In genomic region chr2:48829036-48829435, GRCh38 we compare ENCODE assay signal across 23 cellular contexts.
"Had no signal": no experiment of that assay in that cellular context is flagged by ENCODE, and none has a peak within 500 bp of the region (broad histone marks: within the 10 kb centered on the region; RNA-seq: fewer than 3 reads in every experiment).

No MANE protein-coding gene starts in this region.

- H3K4me2 ChIP-seq: neural progenitor cell had no signal

- H3K4me1 ChIP-seq: heart right ventricle, left lung, neural progenitor cell, suprapubic skin had no signal

- H3K4me3 ChIP-seq: heart right ventricle, left lung, neural progenitor cell, suprapubic skin had no signal

- H3K36me3 Mint-ChIP-seq: activated CD4-positive, alpha-beta memory T cell treated with anti-CD3 and anti-CD28 coated beads for 36 hours; activated CD8-positive, alpha-beta memory T cell treated with anti-CD3 and anti-CD28 coated beads, Interleukin-2, amount 10 ng/mL, durations not matched to agents 7 days and 5 days; brain; neural progenitor cell had no signal

- H3K9ac ChIP-seq: neural progenitor cell had no signal

- H3K4me3 Mint-ChIP-seq: activated CD4-positive, alpha-beta memory T cell treated with anti-CD3 and anti-CD28 coated beads for 36 hours; activated CD4-positive, alpha-beta T cell treated with anti-CD3 and anti-CD28 coated beads for 36 hours; activated CD8-positive, alpha-beta memory T cell treated with anti-CD3 and anti-CD28 coated beads, Interleukin-2, amount 10 ng/mL, durations not matched to agents 7 days and 5 days; activated naive CD4-positive, alpha-beta T cell treated with anti-CD3 and anti-CD28 coated beads for 36 hours; brain; naive B cell; neural progenitor cell; T-helper 17 cell had no signal

- H2AFZ ChIP-seq: neural progenitor cell had no signal

- H3K4me1 Mint-ChIP-seq: activated CD4-positive, alpha-beta T cell treated with anti-CD3 and anti-CD28 coated beads for 36 hours; activated CD8-positive, alpha-beta memory T cell treated with anti-CD3 and anti-CD28 coated beads, Interleukin-2, amount 10 ng/mL, durations not matched to agents 7 days and 5 days; brain; naive B cell; neural progenitor cell; T-helper 17 cell had no signal

- H3K27ac Mint-ChIP-seq: activated CD4-positive, alpha-beta memory T cell treated with anti-CD3 and anti-CD28 coated beads for 36 hours; activated CD4-positive, alpha-beta T cell treated with anti-CD3 and anti-CD28 coated beads for 36 hours; activated CD8-positive, alpha-beta memory T cell treated with anti-CD3 and anti-CD28 coated beads, Interleukin-2, amount 10 ng/mL, durations not matched to agents 7 days and 5 days; activated naive CD4-positive, alpha-beta T cell treated with anti-CD3 and anti-CD28 coated beads for 36 hours; activated T-helper 2 cell treated with anti-CD3 and anti-CD28 coated beads, Interferon-gamma antibody, Interleukin-2, Interleukin-4, amounts not matched to agents 10 μg/mL and 5 μg/mL and 100 μg/mL, durations not matched to agents 14 hours and 24 hours and 36 hours; brain; naive B cell; neural progenitor cell; T-helper 17 cell had no signal

- DNase-seq: activated CD4-positive, alpha-beta memory T cell treated with anti-CD3 and anti-CD28 coated beads for 36 hours; activated CD4-positive, alpha-beta T cell treated with anti-CD3 and anti-CD28 coated beads for 36 hours; activated CD8-positive, alpha-beta memory T cell treated with anti-CD3 and anti-CD28 coated beads, Interleukin-2, amount 10 ng/mL, durations not matched to agents 7 days and 5 days; activated naive CD4-positive, alpha-beta T cell treated with anti-CD3 and anti-CD28 coated beads for 36 hours; activated T-cell treated with anti-CD3 and anti-CD28 coated beads, Interleukin-2, amount 50 U/mL, for 1 hour; cerebellar nuclear complex; dermis blood vessel endothelial cell; heart right ventricle; left lung; naive B cell; retina; stimulated activated CD4-positive, alpha-beta T cell treated with anti-CD3 and anti-CD28 coated beads, Interleukin-15, amount 100 ng/mL, for 24 hours; stimulated activated CD4-positive, alpha-beta T cell treated with anti-CD3 and anti-CD28 coated beads, Interleukin-4, amount 100 ng/mL, for 4 hours; stimulated activated CD8-positive, alpha-beta memory T cell treated with anti-CD3 and anti-CD28 coated beads, Interleukin-4, amount 100 ng/mL, for 48 hours; stimulated activated naive CD8-positive, alpha-beta T cell treated with anti-CD3 and anti-CD28 coated beads, Interleukin-15, Interleukin-2, amounts not matched to agents 100 U/mL and 50 U/mL, for 24 hours; T-helper 17 cell; WERI-Rb-1 had no signal

- H3K9me3 ChIP-seq: suprapubic skin had no signal

- H3K27me3 Mint-ChIP-seq: activated CD4-positive, alpha-beta memory T cell treated with anti-CD3 and anti-CD28 coated beads for 36 hours; activated CD8-positive, alpha-beta memory T cell treated with anti-CD3 and anti-CD28 coated beads, Interleukin-2, amount 10 ng/mL, durations not matched to agents 7 days and 5 days; brain; T-helper 17 cell had no signal

- FAIRE-seq: frontal cortex, keratinocyte had no signal

- H3K27ac ChIP-seq: heart right ventricle, left lung, neural progenitor cell, suprapubic skin, WERI-Rb-1 had no signal

- H3K36me3 ChIP-seq: heart right ventricle, left lung, neural progenitor cell, suprapubic skin, WERI-Rb-1 had no signal

- ATAC-seq: activated CD4-positive, alpha-beta T cell treated with anti-CD3 and anti-CD28 coated beads for 36 hours; activated CD8-positive, alpha-beta memory T cell treated with anti-CD3 and anti-CD28 coated beads, Interleukin-2, amount 10 ng/mL, durations not matched to agents 7 days and 5 days; heart right ventricle; left lung; stimulated activated naive CD8-positive, alpha-beta T cell treated with anti-CD3 and anti-CD28 coated beads, Interleukin-15, Interleukin-2, amounts not matched to agents 100 U/mL and 50 U/mL, for 24 hours; T-helper 17 cell had no signal

- H3K27me3 ChIP-seq: left lung, neural progenitor cell, suprapubic skin had no signal
